Comparison of ENCODE assay signal across 10 cellular contexts in the genomic region with DNA sequence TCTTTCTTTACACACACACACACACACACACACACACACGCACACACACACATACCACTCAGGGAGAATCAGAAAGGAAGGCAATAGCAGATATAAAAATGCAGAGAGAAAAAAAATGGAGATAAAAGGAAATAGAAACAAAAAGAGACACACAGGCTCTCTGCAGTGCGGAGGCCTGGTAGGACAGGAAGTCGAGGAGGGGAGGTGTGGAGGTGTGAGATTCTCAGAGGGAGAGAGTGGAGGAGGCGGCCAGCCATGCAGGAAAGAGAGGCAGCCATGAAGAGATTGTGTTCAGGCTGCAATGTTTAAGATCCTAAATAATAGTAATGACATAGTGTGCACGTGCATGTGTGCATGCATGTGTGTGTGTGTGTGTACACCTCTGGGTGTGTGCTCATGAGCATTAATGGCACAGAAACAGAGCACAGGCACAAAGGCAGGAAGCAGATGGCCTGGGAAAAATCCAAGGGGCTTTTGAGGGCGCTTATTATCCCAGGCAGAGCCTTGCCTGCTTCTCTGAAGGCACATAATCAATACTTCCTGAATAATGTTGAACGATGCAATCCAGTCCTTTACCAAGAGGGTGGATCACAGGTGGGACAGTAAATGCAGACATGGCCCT.
A peak's percentile ranks its signal among the peaks of the same experiment; 100 is the strongest.
DNase-seq lines count a peak whose midpoint lies in the region; ATAC-seq lines count a peak whose summit lies in the region.
"Had no signal": no experiment of that assay in that cellular context is flagged by ENCODE, and none has a peak within 500 bp of the region (broad histone marks: within the 10 kb centered on the region; RNA-seq: fewer than 3 reads in every experiment).

No MANE protein-coding gene starts in this region.

- CTCF ChIA-PET in activated CD4-positive, alpha-beta memory T cell treated with anti-CD3 and anti-CD28 coated beads, Interleukin-2, amount 10 ng/mL, durations not matched to agents 7 days and 5 days (lab: Charles Lee): no interaction called here

- no peaks in the 10 kb centered on the region for H3K9me3 Mint-ChIP-seq in activated CD4-positive, alpha-beta memory T cell treated with anti-CD3 and anti-CD28 coated beads, Interleukin-2, amount 10 ng/mL, durations not matched to agents 7 days and 5 days
- no peaks in the 10 kb centered on the region for H3K9me3 Mint-ChIP-seq in immature natural killer cell
- H3K9me3 Mint-ChIP-seq: stimulated activated naive B cell treated with anti-CD40 and anti-IgM and Interleukin-4, amounts not matched to agents 10 μg/mL and 1 μg/mL and 100 μg/mL, for 72 hours; WTC11 had no signal

- H3K27me3 Mint-ChIP-seq in activated CD4-positive, alpha-beta memory T cell treated with anti-CD3 and anti-CD28 coated beads, Interleukin-2, amount 10 ng/mL, durations not matched to agents 7 days and 5 days: no peaks in the 10 kb centered on the region
- peaks cover 2 to 7% (median 2%) of the 10 kb centered on the region in 3 donors for H3K27me3 Mint-ChIP-seq in immature natural killer cell (ENCODE audit: low read depth in 3 of 3)

- peak; percentile 3 to 9 for DNase-seq in stimulated activated CD4-positive, alpha-beta T cell treated with anti-CD3 and anti-CD28 coated beads, Interleukin-12 subunit alpha, Interleukin-12 subunit beta, amount 100 ng/mL, for 24 hours (ENCODE audit: low read depth in 2 of 2)
- no peak for DNase-seq in stimulated activated CD4-positive, alpha-beta T cell treated with anti-CD3 and anti-CD28 coated beads, Interleukin-12 subunit alpha, Interleukin-12 subunit beta, amount 100 ng/mL, for 4 hours
- DNase-seq in activated CD4-positive, alpha-beta memory T cell treated with anti-CD3 and anti-CD28 coated beads, Interleukin-2, amount 10 ng/mL, durations not matched to agents 7 days and 5 days: peak; percentile 48
- DNase-seq in immature natural killer cell (peak; percentile 64 to 67 (median 64)), cerebellar cortex (ENCODE audit: low spot score) (no peak), NAMALWA (ENCODE audit: low spot score) (no peak), UCSD-AML1 (lab: John Stamatoyannopoulos, UW; ENCODE audit: unreplicated experiment) (no peak)
- DNase-seq: stimulated activated naive B cell treated with anti-CD40 and anti-IgM and Interleukin-4, amounts not matched to agents 10 μg/mL and 1 μg/mL and 100 μg/mL, for 72 hours had no signal

- H3K4me3 Mint-ChIP-seq in activated CD4-positive, alpha-beta memory T cell treated with anti-CD3 and anti-CD28 coated beads, Interleukin-2, amount 10 ng/mL, durations not matched to agents 7 days and 5 days: no peak overlapping the region
- peak overlapping the region; percentile 62 to 85 (median 70) for H3K4me3 Mint-ChIP-seq in immature natural killer cell
- H3K4me3 Mint-ChIP-seq: stimulated activated naive B cell treated with anti-CD40 and anti-IgM and Interleukin-4, amounts not matched to agents 10 μg/mL and 1 μg/mL and 100 μg/mL, for 72 hours; WTC11 had no signal

- POLR2A ChIA-PET in activated CD4-positive, alpha-beta memory T cell treated with anti-CD3 and anti-CD28 coated beads, Interleukin-2, amount 10 ng/mL, durations not matched to agents 7 days and 5 days (lab: Charles Lee): no interaction called here

- H3K36me3 Mint-ChIP-seq in activated CD4-positive, alpha-beta memory T cell treated with anti-CD3 and anti-CD28 coated beads, Interleukin-2, amount 10 ng/mL, durations not matched to agents 7 days and 5 days (ENCODE audit: low read depth): no peaks in the 10 kb centered on the region
- peaks cover 0 to 5% (median 0%) of the 10 kb centered on the region in 3 donors for H3K36me3 Mint-ChIP-seq in immature natural killer cell
- H3K36me3 Mint-ChIP-seq: stimulated activated naive B cell treated with anti-CD40 and anti-IgM and Interleukin-4, amounts not matched to agents 10 μg/mL and 1 μg/mL and 100 μg/mL, for 72 hours; WTC11 had no signal

- peak overlapping the region; percentile 72 for H3K27ac Mint-ChIP-seq in activated CD4-positive, alpha-beta memory T cell treated with anti-CD3 and anti-CD28 coated beads, Interleukin-2, amount 10 ng/mL, durations not matched to agents 7 days and 5 days
- H3K27ac Mint-ChIP-seq in immature natural killer cell: peak overlapping the region; percentile 88 to 97 (median 94)
- H3K27ac Mint-ChIP-seq: stimulated activated naive B cell treated with anti-CD40 and anti-IgM and Interleukin-4, amounts not matched to agents 10 μg/mL and 1 μg/mL and 100 μg/mL, for 72 hours; WTC11 had no signal

- ATAC-seq in HG03095 (IDR thresholded peaks at IDR 0.05; ENCODE audit: unreplicated experiment): no peak
- ATAC-seq: stimulated activated naive B cell treated with anti-CD40 and anti-IgM and Interleukin-4, amounts not matched to agents 10 μg/mL and 1 μg/mL and 100 μg/mL, for 72 hours; WTC11 had no signal

- peaks cover 21% of the 10 kb centered on the region for H3K4me1 Mint-ChIP-seq in activated CD4-positive, alpha-beta memory T cell treated with anti-CD3 and anti-CD28 coated beads, Interleukin-2, amount 10 ng/mL, durations not matched to agents 7 days and 5 days
- H3K4me1 Mint-ChIP-seq in immature natural killer cell: peaks cover 52 to 54% of the 10 kb centered on the region in 2 donors

Comparison
In these comparisons a context has a peak if more than half of its experiments do, and no peak if none do; other contexts are left out.
1. DNase-seq: peak in stimulated activated CD4-positive, alpha-beta T cell treated with anti-CD3 and anti-CD28 coated beads, Interleukin-12 subunit alpha, Interleukin-12 subunit beta, amount 100 ng/mL, for 24 hours (2 of 2), activated CD4-positive, alpha-beta memory T cell treated with anti-CD3 and anti-CD28 coated beads, Interleukin-2, amount 10 ng/mL, durations not matched to agents 7 days and 5 days (single experiment) and immature natural killer cell (3 of 3); none in stimulated activated CD4-positive, alpha-beta T cell treated with anti-CD3 and anti-CD28 coated beads, Interleukin-12 subunit alpha, Interleukin-12 subunit beta, amount 100 ng/mL, for 4 hours (single experiment), cerebellar cortex (single experiment), NAMALWA (single experiment) and UCSD-AML1 (single experiment).